Comparison of ENCODE assay signal across 28 cellular contexts in genomic region chr4:145125396-145125795, GRCh38. TPM values are rescaled to one million over a fixed set of nuclear protein-coding genes. Genes with fewer than 3 reads are reported as not detected.
DNase-seq lines count a peak whose midpoint lies in the region; ATAC-seq, FAIRE-seq and TF ChIP-seq lines count a peak whose summit lies in the region.
"Had no signal": no experiment of that assay in that cellular context is flagged by ENCODE, and none has a peak within 500 bp of the region (broad histone marks: within the 10 kb centered on the region; RNA-seq: fewer than 3 reads in every experiment).

No MANE protein-coding gene starts in this region.

- H3K36me3 Mint-ChIP-seq in activated naive CD4-positive, alpha-beta T cell treated with anti-CD3 and anti-CD28 coated beads, Interleukin-2, amount 50 U/mL, for 72 hours = peaks cover 14 to 39% of the 10 kb centered on the region in 2 donors
- H3K36me3 Mint-ChIP-seq in T-helper 2 cell treated with Interferon-gamma antibody and Interleukin-4, amounts not matched to agents 5 μg/mL and 100 μg/mL, for 36 hours (ENCODE audit: low read depth) = peaks cover 74% of the 10 kb centered on the region
- no peaks in the 10 kb centered on the region for H3K36me3 Mint-ChIP-seq in stimulated activated effector memory CD8-positive, alpha-beta T cell treated with anti-CD3 and anti-CD28 coated beads, Interleukin-12 subunit alpha, Interleukin-12 subunit beta, amount 100 ng/mL, for 72 hours

- no peak for TF ChIP-seq EP300 in GM12878 (IDR thresholded peaks at IDR 0.05; ENCODE audit: borderline replicate concordance in 1 of 2, control insufficient read depth in 1 of 2, low read depth in 2 of 2, low read length in 2 of 2)

- no peak for ATAC-seq in activated naive CD4-positive, alpha-beta T cell treated with anti-CD3 and anti-CD28 coated beads, Interleukin-2, amount 50 U/mL, for 72 hours
- no peak for ATAC-seq in GM12878
- no peak for ATAC-seq in stimulated activated effector memory CD8-positive, alpha-beta T cell treated with anti-CD3 and anti-CD28 coated beads, Interleukin-12 subunit alpha, Interleukin-12 subunit beta, amount 100 ng/mL, for 72 hours
- ATAC-seq: HCT116; left cardiac atrium; stimulated activated memory B cell treated with anti-CD40 and anti-IgM and Interleukin-4, amounts not matched to agents 10 μg/mL and 1 μg/mL and 100 μg/mL, for 72 hours had no signal

- POLR2A ChIA-PET in GM12878 (lab: Charles Lee) = interaction anchor here (1.3 kb wide), 1 partner anchor 9 kb away, joined by 3 read pairs; no protein-coding TSS in a partner anchor

- H3K36me3 ChIP-seq in GM12878 (ENCODE audit: control insufficient read depth in 2 of 2, insufficient read depth in 2 of 2, low read length in 1 of 2) = peaks cover 3 to 36% of the 10 kb centered on the region in 2 experiments; a peak in 3 of 4 replicates

- no peaks in the 10 kb centered on the region for H3K9me3 ChIP-seq in GM12878 (replicated peaks; ENCODE audit: control insufficient read depth, insufficient read depth, low read length)
- H3K9me3 ChIP-seq: Peyer's patch, sigmoid colon, suprapubic skin, upper lobe of left lung had no signal

- no peak overlapping the region for H3K4me2 ChIP-seq in GM12878 (ENCODE audit: control insufficient read depth, insufficient read depth)
- H3K4me2 ChIP-seq: hepatocyte had no signal

- no peaks in the 10 kb centered on the region for H3K27me3 Mint-ChIP-seq in T-helper 2 cell treated with Interferon-gamma antibody and Interleukin-4, amounts not matched to agents 5 μg/mL and 100 μg/mL, for 36 hours (ENCODE audit: low read depth)
- H3K27me3 Mint-ChIP-seq: activated naive CD4-positive, alpha-beta T cell treated with anti-CD3 and anti-CD28 coated beads, Interleukin-2, amount 50 U/mL, for 24 hours; naive thymus-derived CD8-positive, alpha-beta T cell; stimulated activated memory B cell treated with anti-CD40 and anti-IgM and Interleukin-4, amounts not matched to agents 10 μg/mL and 1 μg/mL and 100 μg/mL, for 72 hours had no signal

- H3K9ac ChIP-seq in GM12878 (ENCODE audit: control insufficient read depth, insufficient read depth, low read length) = no peak overlapping the region

- peak overlapping the region; percentile 33 for H3K4me3 Mint-ChIP-seq in T-helper 2 cell treated with Interferon-gamma antibody and Interleukin-4, amounts not matched to agents 5 μg/mL and 100 μg/mL, for 36 hours
- H3K4me3 Mint-ChIP-seq in stimulated activated effector memory CD8-positive, alpha-beta T cell treated with anti-CD3 and anti-CD28 coated beads, Interleukin-12 subunit alpha, Interleukin-12 subunit beta, amount 100 ng/mL, for 72 hours = peak overlapping the region; percentile 41
- H3K4me3 Mint-ChIP-seq: activated naive CD4-positive, alpha-beta T cell treated with anti-CD3 and anti-CD28 coated beads, Interleukin-2, amount 50 U/mL, for 24 hours; stimulated activated memory B cell treated with anti-CD40 and anti-IgM and Interleukin-4, amounts not matched to agents 10 μg/mL and 1 μg/mL and 100 μg/mL, for 72 hours had no signal

- no peak overlapping the region for H3K4me3 ChIP-seq in GM12878
- H3K4me3 ChIP-seq: hepatocyte, lung, Peyer's patch, sigmoid colon, suprapubic skin, upper lobe of left lung had no signal

- in situ Hi-C loops in GM12878 (cut with MboI) (no loop called here), ACHN (cut with HindIII; ENCODE audit: low pct_ligation_motif_present, low pct_unique_long_range_greater_than_20kb, low sequenced_read_pairs) (no loop called here)

- H2AFZ ChIP-seq in GM12878 (ENCODE audit: control insufficient read depth, low read depth, low read length) = no peak overlapping the region
- H2AFZ ChIP-seq: hepatocyte had no signal

- intact Hi-C loops in GM12878 (cut with micrococcal nuclease; ENCODE audit: unreplicated experiment) = no loop called here

- DNase-seq in activated naive CD4-positive, alpha-beta T cell treated with anti-CD3 and anti-CD28 coated beads, Interleukin-2, amount 50 U/mL, for 72 hours (ENCODE audit: low spot score in 2 of 2) = no peak
- DNase-seq in activated naive CD4-positive, alpha-beta T cell (lab: John Stamatoyannopoulos, UW) = no peak
- DNase-seq in T-helper 2 cell treated with Interferon-gamma antibody and Interleukin-4, amounts not matched to agents 5 μg/mL and 100 μg/mL, for 36 hours (ENCODE audit: low spot score) = no peak
- no peak for DNase-seq in GM12878 (ENCODE audit: low read depth, low spot score)
- no peak for DNase-seq in stimulated activated effector memory CD8-positive, alpha-beta T cell treated with anti-CD3 and anti-CD28 coated beads, Interleukin-12 subunit alpha, Interleukin-12 subunit beta, amount 100 ng/mL, for 72 hours (ENCODE audit: low spot score in 2 of 2)
- DNase-seq in dermis blood vessel endothelial cell = no peak
- DNase-seq in ACHN = no peak
- DNase-seq: aorta; C1 segment of cervical spinal cord; effector CD4-positive, alpha-beta T cell; Karpas-422; left cardiac atrium; NCI-H1417 treated with DMSO at 0.1 percent for 48 hours; NCI-H345; Peyer's patch; SHP77 treated with DMSO at 0.1 percent for 48 hours; sigmoid colon had no signal

- H4K20me1 ChIP-seq in GM12878 (ENCODE audit: control insufficient read depth, insufficient read depth) = no peaks in the 10 kb centered on the region

- WGBS in GM12878 (ENCODE audit: insufficient coverage, insufficient replicate concordance, low lambda C conversion rate, missing lambda C conversion rate) = 97% methylated on average over 2 of the region's 2 CpGs

- no peak for TF ChIP-seq RAD21 in GM12878 (IDR thresholded peaks at IDR 0.05; ENCODE audit: insufficient read depth, low read depth, low read length)

- SMC1A ChIA-PET in GM12878 (lab: Charles Lee; ENCODE audit: uncharacterized antibody, unreplicated experiment) = interaction anchor here (1.2 to 2.9 kb wide), 3 partner anchors 24 to 492 kb away, joined by 3 to 8 read pairs (median 7); no protein-coding TSS in a partner anchor

- RAD21 ChIA-PET in GM12878 (lab: Charles Lee; ENCODE audit: unreplicated experiment) = no interaction called here

- no peak for FAIRE-seq in GM12878 (lab: Jason Lieb, UNC)
- FAIRE-seq: bronchial epithelial cell had no signal

- TF ChIP-seq CTCF in GM12878 (IDR thresholded peaks at IDR 0.05 in 2 of 3, conservative IDR thresholded peaks at IDR 0.05 in 1 of 3; ENCODE audit: control insufficient read depth in 2 of 3, extremely low read depth in 1 of 3, insufficient read depth in 1 of 3, low read depth in 3 of 3, low read length in 3 of 3) = no peak

- TF ChIP-seq POLR2A in GM12878 (IDR thresholded peaks at IDR 0.05; ENCODE audit: low read depth, low read length) = no peak

- H3K9me3 Mint-ChIP-seq in activated naive CD4-positive, alpha-beta T cell treated with anti-CD3 and anti-CD28 coated beads, Interleukin-2, amount 50 U/mL, for 72 hours = no peaks in the 10 kb centered on the region
- H3K9me3 Mint-ChIP-seq in T-helper 2 cell treated with Interferon-gamma antibody and Interleukin-4, amounts not matched to agents 5 μg/mL and 100 μg/mL, for 36 hours = peaks cover 7% of the 10 kb centered on the region
- H3K9me3 Mint-ChIP-seq in stimulated activated effector memory CD8-positive, alpha-beta T cell treated with anti-CD3 and anti-CD28 coated beads, Interleukin-12 subunit alpha, Interleukin-12 subunit beta, amount 100 ng/mL, for 72 hours = no peaks in the 10 kb centered on the region
- H3K9me3 Mint-ChIP-seq: activated naive CD4-positive, alpha-beta T cell treated with anti-CD3 and anti-CD28 coated beads, Interleukin-2, amount 50 U/mL, for 24 hours; naive thymus-derived CD8-positive, alpha-beta T cell; stimulated activated memory B cell treated with anti-CD40 and anti-IgM and Interleukin-4, amounts not matched to agents 10 μg/mL and 1 μg/mL and 100 μg/mL, for 72 hours had no signal

- CTCF ChIA-PET in GM12878 (lab: Yijun Ruan, JAX) = interaction anchor here (1.4 to 1.7 kb wide), 2 partner anchors 27 to 52 kb away, joined by 4 to 6 read pairs; partner anchors contain the start of genes ABCE1 and ANAPC10

- H3K27ac ChIP-seq in GM12878 (ENCODE audit: control insufficient read depth, insufficient read depth) = peak overlapping the region; percentile 61
- H3K27ac ChIP-seq: epithelial cell of prostate, hepatocyte, sigmoid colon, suprapubic skin, WERI-Rb-1 had no signal

- H3K27me3 ChIP-seq in GM12878 (replicated peaks in 1 of 2; ENCODE audit: control insufficient read depth in 2 of 2, insufficient read depth in 2 of 2, low read length in 1 of 2) = no peaks in the 10 kb centered on the region
- H3K27me3 ChIP-seq: hepatocyte, Peyer's patch, sigmoid colon, suprapubic skin, upper lobe of left lung had no signal

- H3K79me2 ChIP-seq in GM12878 (ENCODE audit: control insufficient read depth, insufficient read depth, low read length) = no peaks in the 10 kb centered on the region; the same call in 1 of the 2 replicates
- H3K79me2 ChIP-seq: hepatocyte had no signal

- peaks cover 32% of the 10 kb centered on the region for H3K4me1 Mint-ChIP-seq in T-helper 2 cell treated with Interferon-gamma antibody and Interleukin-4, amounts not matched to agents 5 μg/mL and 100 μg/mL, for 36 hours (ENCODE audit: low read depth)
- H3K4me1 Mint-ChIP-seq in stimulated activated effector memory CD8-positive, alpha-beta T cell treated with anti-CD3 and anti-CD28 coated beads, Interleukin-12 subunit alpha, Interleukin-12 subunit beta, amount 100 ng/mL, for 72 hours = peaks cover 23% of the 10 kb centered on the region

- peaks cover 13% of the 10 kb centered on the region for H3K4me1 ChIP-seq in GM12878 (ENCODE audit: control insufficient read depth, insufficient read depth, low read length)
- H3K4me1 ChIP-seq: Peyer's patch, sigmoid colon, suprapubic skin, upper lobe of left lung had no signal

- H3K27ac Mint-ChIP-seq in activated naive CD4-positive, alpha-beta T cell treated with anti-CD3 and anti-CD28 coated beads, Interleukin-2, amount 50 U/mL, for 72 hours = peak overlapping the region; percentile 55 to 92
- peak overlapping the region; percentile 88 for H3K27ac Mint-ChIP-seq in T-helper 2 cell treated with Interferon-gamma antibody and Interleukin-4, amounts not matched to agents 5 μg/mL and 100 μg/mL, for 36 hours
- H3K27ac Mint-ChIP-seq in stimulated activated effector memory CD8-positive, alpha-beta T cell treated with anti-CD3 and anti-CD28 coated beads, Interleukin-12 subunit alpha, Interleukin-12 subunit beta, amount 100 ng/mL, for 72 hours = peak overlapping the region; percentile 87

- no TSS peak for BruUV-seq in GM12878 (replicated peaks; lab: Mats Ljungman, UMichigan)

RNA-seq across cellular contexts. Expression of gene ABCE1, which starts 27.3 kb away (rescaled TPM):
- total RNA-seq in activated naive CD4-positive, alpha-beta T cell treated with anti-CD3 and anti-CD28 coated beads, Interleukin-2, amount 50 U/mL, for 72 hours = 100 to 1,000 TPM; 131 to 162 TPM
- total RNA-seq in GM12878 (2013; cell fraction: nucleolus; rRNA removed) = 217 and 237 TPM in 2 replicates
- total RNA-seq in GM12878 (2014; rRNA removed) = 147 and 158 TPM in 2 replicates
- total RNA-seq in GM12878 (2014; rRNA removed; fragmentation: Illumina TruSeq; extraction: Trizol) = 168 and 172 TPM in 2 replicates
- total RNA-seq in GM12878 (2021) = 109 and 115 TPM in 2 replicates
- 46.8 TPM for polyA plus RNA-seq in GM12878 (2011; ENCODE audit: low read depth)
- polyA plus RNA-seq in GM12878 (2011; rRNA removed) = 149 and 220 TPM in 2 replicates
- polyA plus RNA-seq in GM12878 (2011; cell fraction: cytosol; rRNA removed) = 99.2 and 112 TPM in 2 replicates
- 146 and 163 TPM in 2 replicates for polyA plus RNA-seq in GM12878 (2011; cell fraction: nucleus; rRNA removed)
- polyA plus RNA-seq in GM12878 (2012) = 51.6 and 54.1 TPM in 2 replicates
- 167 and 221 TPM in 2 replicates for polyA plus RNA-seq in GM12878 (2014; fragmentation: Illumina TruSeq; extraction: Trizol)
- 100 to 1,000 TPM in 1 of 2 experiments, 10 to 100 TPM in 1; 75.9 to 108 TPM for polyA plus RNA-seq in GM12878 (2014; fragmentation: Nextera tagmentation; extraction: Ambion mirVana)
- polyA plus RNA-seq in GM12878 (2014; rRNA removed) = 72.2 and 97.9 TPM in 2 replicates
- 100 to 1,000 TPM; 124 to 144 TPM for polyA plus RNA-seq in GM12878 (2016; fragmentation: Nextera tagmentation; extraction: Ambion mirVana)
- 199 and 265 TPM in 2 replicates for polyA minus RNA-seq in GM12878 (2011; rRNA and poly(A)+ RNA removed)
- polyA minus RNA-seq in GM12878 (2011; cell fraction: cytosol; rRNA and poly(A)+ RNA removed) = 58.4 and 60.6 TPM in 2 replicates
- 48.6 and 54.9 TPM in 2 replicates for polyA minus RNA-seq in GM12878 (2011; cell fraction: nucleus; rRNA and poly(A)+ RNA removed)
- total RNA-seq in dermis blood vessel endothelial cell = 197 and 253 TPM in 2 replicates

RNA-seq across cellular contexts. Expression of gene ANAPC10, which starts 27.4 kb away (rescaled TPM):
- 10 to 100 TPM; 28.3 to 42.5 TPM for total RNA-seq in activated naive CD4-positive, alpha-beta T cell treated with anti-CD3 and anti-CD28 coated beads, Interleukin-2, amount 50 U/mL, for 72 hours
- total RNA-seq in GM12878 (2013; cell fraction: nucleolus; rRNA removed) = 93.9 and 108 TPM in 2 replicates
- total RNA-seq in GM12878 (2014; rRNA removed) = 26.8 and 31.0 TPM in 2 replicates
- 44.1 and 44.9 TPM in 2 replicates for total RNA-seq in GM12878 (2014; rRNA removed; fragmentation: Illumina TruSeq; extraction: Trizol)
- total RNA-seq in GM12878 (2021) = 21.6 and 23.8 TPM in 2 replicates
- polyA plus RNA-seq in GM12878 (2011; ENCODE audit: low read depth) = 17.7 TPM
- 52.9 and 76.8 TPM in 2 replicates for polyA plus RNA-seq in GM12878 (2011; rRNA removed)
- 21.2 and 26.0 TPM in 2 replicates for polyA plus RNA-seq in GM12878 (2011; cell fraction: cytosol; rRNA removed)
- 23.9 and 26.9 TPM in 2 replicates for polyA plus RNA-seq in GM12878 (2011; cell fraction: nucleus; rRNA removed)
- 17.7 and 21.8 TPM in 2 replicates for polyA plus RNA-seq in GM12878 (2012)
- 43.7 and 58.0 TPM in 2 replicates for polyA plus RNA-seq in GM12878 (2014; fragmentation: Illumina TruSeq; extraction: Trizol)
- polyA plus RNA-seq in GM12878 (2014; fragmentation: Nextera tagmentation; extraction: Ambion mirVana) = 10 to 100 TPM; 60.2 to 73.7 TPM
- polyA plus RNA-seq in GM12878 (2014; rRNA removed) = 25.0 and 34.0 TPM in 2 replicates
- 10 to 100 TPM; 56.1 to 62.6 TPM for polyA plus RNA-seq in GM12878 (2016; fragmentation: Nextera tagmentation; extraction: Ambion mirVana)
- polyA minus RNA-seq in GM12878 (2011; rRNA and poly(A)+ RNA removed) = 42.6 and 42.8 TPM in 2 replicates
- 4.4 and 4.5 TPM in 2 replicates for polyA minus RNA-seq in GM12878 (2011; cell fraction: cytosol; rRNA and poly(A)+ RNA removed)
- polyA minus RNA-seq in GM12878 (2011; cell fraction: nucleus; rRNA and poly(A)+ RNA removed) = 34.2 and 53.3 TPM in 2 replicates
- total RNA-seq in dermis blood vessel endothelial cell = 27.6 and 35.6 TPM in 2 replicates

RNA-seq across cellular contexts. Expression of gene OTUD4, which starts 55.0 kb away (rescaled TPM):
- total RNA-seq in activated naive CD4-positive, alpha-beta T cell treated with anti-CD3 and anti-CD28 coated beads, Interleukin-2, amount 50 U/mL, for 72 hours = 10 to 100 TPM; 39.6 to 47.9 TPM
- 119 and 122 TPM in 2 replicates for total RNA-seq in GM12878 (2013; cell fraction: nucleolus; rRNA removed)
- total RNA-seq in GM12878 (2014; rRNA removed) (14.1 and 15.5 TPM in 2 replicates), GM12878 (2014; rRNA removed; fragmentation: Illumina TruSeq; extraction: Trizol) (16.1 and 17.2 TPM in 2 replicates), GM12878 (2021) (21.4 and 22.8 TPM in 2 replicates), dermis blood vessel endothelial cell (29.5 and 35.9 TPM in 2 replicates)
- polyA plus RNA-seq in GM12878 (2011; ENCODE audit: low read depth) = 5.8 TPM
- polyA plus RNA-seq in GM12878 (2011; rRNA removed) (26.3 and 35.0 TPM in 2 replicates), GM12878 (2014; fragmentation: Illumina TruSeq; extraction: Trizol) (19.2 and 25.2 TPM in 2 replicates), GM12878 (2014; fragmentation: Nextera tagmentation; extraction: Ambion mirVana) (1 to 10 TPM; 2.8 to 4.4 TPM), GM12878 (2014; rRNA removed) (10.0 and 13.0 TPM in 2 replicates), GM12878 (2016; fragmentation: Nextera tagmentation; extraction: Ambion mirVana) (1 to 10 TPM; 2.2 to 8.3 TPM)
- 12.1 and 13.0 TPM in 2 replicates for polyA plus RNA-seq in GM12878 (2011; cell fraction: cytosol; rRNA removed)
- polyA plus RNA-seq in GM12878 (2011; cell fraction: nucleus; rRNA removed) = 40.0 and 42.7 TPM in 2 replicates
- 8.4 and 9.3 TPM in 2 replicates for polyA plus RNA-seq in GM12878 (2012)
- polyA minus RNA-seq in GM12878 (2011; rRNA and poly(A)+ RNA removed) = 35.2 and 36.7 TPM in 2 replicates
- polyA minus RNA-seq in GM12878 (2011; cell fraction: cytosol; rRNA and poly(A)+ RNA removed) = 10.3 and 10.6 TPM in 2 replicates
- 39.0 and 66.1 TPM in 2 replicates for polyA minus RNA-seq in GM12878 (2011; cell fraction: nucleus; rRNA and poly(A)+ RNA removed)
